ENCODE assay signal across 8 cellular contexts in the genomic region with DNA sequence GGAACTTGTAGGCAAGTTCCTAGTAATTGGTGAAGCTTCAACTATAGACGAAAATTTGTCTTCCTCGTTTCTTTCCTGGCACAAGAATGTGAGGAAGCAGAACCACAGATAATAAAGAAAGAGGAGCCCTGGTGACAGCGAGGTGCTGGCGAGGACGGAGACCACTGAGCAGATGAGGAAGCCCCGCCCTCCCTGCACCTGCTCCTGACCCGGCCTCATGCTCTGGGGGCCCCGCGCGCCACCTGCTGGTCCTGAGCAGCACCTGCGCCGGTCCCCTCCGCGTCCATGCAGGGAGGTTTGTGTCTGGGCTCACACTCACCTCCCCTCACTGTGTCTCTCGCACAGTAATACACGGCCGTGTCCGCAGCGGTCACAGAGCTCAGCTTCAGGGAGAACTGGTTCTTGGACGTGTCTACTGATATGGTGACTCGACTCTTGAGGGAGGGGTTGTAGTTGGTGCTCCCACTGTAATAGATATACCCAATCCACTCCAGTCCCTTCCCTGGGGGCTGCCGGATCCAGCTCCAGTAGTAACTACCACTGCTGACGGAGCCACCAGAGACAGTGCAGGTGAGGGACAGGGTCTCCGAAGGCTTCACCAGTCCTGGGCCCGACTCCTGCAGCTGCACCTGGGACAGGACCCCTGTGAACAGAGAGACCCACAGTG.
A peak's percentile ranks its signal among the peaks of the same experiment; 100 is the strongest.
DNase-seq lines count a peak whose midpoint lies in the region; ATAC-seq and TF ChIP-seq lines count a peak whose summit lies in the region.
"Not testable (repeated sequence)": the region's sequence is repeated elsewhere in the genome, so short reads cannot be mapped to it uniquely, and the experiment has no call there.

No MANE protein-coding gene starts in this region.

- peaks cover 16% of the 10 kb centered on the region for H3K4me1 ChIP-seq in BLaER1
- not testable (repeated sequence) for H3K4me1 ChIP-seq in right lobe of liver

- TF ChIP-seq CTCF in GM10266 (IDR thresholded peaks at IDR 0.05; ENCODE audit: control insufficient read depth, insufficient read depth, low read depth, missing control alignments) (peak; percentile 71), right lobe of liver (IDR thresholded peaks at IDR 0.05) (peak in 3 of 4 donors; percentile 20 to 28 (median 25))
- TF ChIP-seq CTCF in activated B cell treated with CpG ODN at 0.5 μM for 24 hours (IDR thresholded peaks at IDR 0.05), result not testable (repeated sequence)

- not testable (repeated sequence) for H3K27ac ChIP-seq in BLaER1, right lobe of liver
- peak overlapping the region; percentile 51 for H3K27ac ChIP-seq in KOPT-K1 (ENCODE audit: low read depth, low read length, poor library complexity, severe bottlenecking)

- not testable (repeated sequence) for H3K9me3 Mint-ChIP-seq in activated B cell treated with CpG ODN at 0.5 μM for 24 hours; activated naive CD8-positive, alpha-beta T cell (ENCODE audit: low read depth)

- TF ChIP-seq POLR2A in right lobe of liver (IDR thresholded peaks at IDR 0.05), result not testable (repeated sequence)

- H3K4me3 Mint-ChIP-seq in activated B cell treated with CpG ODN at 0.5 μM for 24 hours, result not testable (repeated sequence)
- peak overlapping the region; percentile 17 for H3K4me3 Mint-ChIP-seq in activated naive CD8-positive, alpha-beta T cell

- not testable (repeated sequence) for H3K9me3 ChIP-seq in BLaER1; KOPT-K1 (ENCODE audit: insufficient read depth, low read length, poor library complexity, severe bottlenecking); right lobe of liver

- CTCF ChIA-PET in activated B cell treated with CpG ODN at 0.5 μM for 24 hours (lab: Charles Lee), result interaction anchor here (1.0 kb wide), 1 partner anchor 32 kb away, joined by 3 read pairs; no protein-coding TSS in a partner anchor

- not testable (repeated sequence) for H3K27me3 Mint-ChIP-seq in activated B cell treated with CpG ODN at 0.5 μM for 24 hours; activated naive CD8-positive, alpha-beta T cell

- DNase-seq in GM10266 (ENCODE audit: extremely low spot score) (peak; percentile 32), NOMO-1 treated with dmso at 0.1 percent for 144 hours (lab: John Stamatoyannopoulos, UW; ENCODE audit: unreplicated experiment) (peak; percentile 3), activated B cell treated with CpG ODN at 0.5 μM for 24 hours (peak; percentile 53), right lobe of liver (peak in 1 of 3 donors; percentile 38)
- peak; percentile 48 for DNase-seq in stimulated activated CD8-positive, alpha-beta memory T cell treated with anti-CD3 and anti-CD28 coated beads, Interleukin-4, amount 100 ng/mL, for 48 hours

- not testable (repeated sequence) for H3K4me3 ChIP-seq in BLaER1, right lobe of liver

- 0 out of 2 replicates have a peak overlapping the region, but pooled peaks have one; percentile 26 for H3K4me2 ChIP-seq in BLaER1

- POLR2A ChIA-PET in activated B cell treated with CpG ODN at 0.5 μM for 24 hours (lab: Charles Lee), result not testable (repeated sequence)

- not testable (repeated sequence) for H3K36me3 Mint-ChIP-seq in activated B cell treated with CpG ODN at 0.5 μM for 24 hours (ENCODE audit: low read depth); activated naive CD8-positive, alpha-beta T cell

- not testable (repeated sequence) for H3K27me3 ChIP-seq in BLaER1, right lobe of liver

- not testable (repeated sequence) for H3K27ac Mint-ChIP-seq in activated B cell treated with CpG ODN at 0.5 μM for 24 hours; activated naive CD8-positive, alpha-beta T cell

- not testable (repeated sequence) for H3K36me3 ChIP-seq in BLaER1; KOPT-K1 (ENCODE audit: insufficient read depth, low read length); right lobe of liver

- H3K4me1 Mint-ChIP-seq in activated B cell treated with CpG ODN at 0.5 μM for 24 hours; activated naive CD8-positive, alpha-beta T cell (ENCODE audit: low read depth): not testable (repeated sequence)

- not testable (repeated sequence) for H4K20me1 ChIP-seq in BLaER1

- WGBS in right lobe of liver (ENCODE audit: insufficient coverage, low coverage, low lambda C conversion rate, missing lambda C conversion rate), result 22% methylated on average over 5 of the region's 25 CpGs

- ATAC-seq in activated B cell treated with CpG ODN at 0.5 μM for 24 hours (ENCODE audit: low read depth), result peak; percentile 74
- not testable (repeated sequence) for ATAC-seq in right lobe of liver

- H3K9ac ChIP-seq in BLaER1, result not testable (repeated sequence)

- intact Hi-C loops in activated B cell treated with CpG ODN at 0.5 μM for 24 hours (cut with micrococcal nuclease), result loop anchor here (2.0 kb wide), 1 partner anchor 18 kb away; no protein-coding TSS in a partner anchor
- intact Hi-C loops in right lobe of liver (cut with DNase I), result not testable (repeated sequence)
